ENCODE assay signal across 17 cellular contexts in the genomic region with DNA sequence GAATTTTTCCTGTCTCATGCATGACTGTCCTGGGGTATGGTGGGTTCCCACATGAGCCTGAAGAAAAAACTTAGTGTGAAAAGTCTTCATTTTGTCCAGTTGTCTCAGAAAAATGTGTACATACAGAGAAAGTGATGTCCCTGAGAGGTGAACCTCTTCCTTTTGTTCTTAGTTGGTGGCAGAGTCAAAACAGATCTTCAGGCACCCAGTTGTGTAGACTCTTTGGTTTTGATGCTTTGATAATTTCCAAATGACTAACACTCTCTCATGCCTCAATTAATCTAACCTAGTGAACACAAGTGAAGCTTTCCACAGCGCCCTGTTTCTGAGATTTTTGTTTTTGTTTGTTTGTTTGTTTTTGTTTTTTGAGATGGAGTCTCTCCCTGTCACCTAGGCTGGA.
"Had no signal": no experiment of that assay in that cellular context is flagged by ENCODE, and none has a peak within 500 bp of the region (broad histone marks: within the 10 kb centered on the region; RNA-seq: fewer than 3 reads in every experiment).

No MANE protein-coding gene starts in this region.

- H3K27ac ChIP-seq: colonic mucosa, hepatocyte, prostate gland, skin epidermis, tibial nerve, vagina had no signal

- H3K4me1 ChIP-seq: colonic mucosa, prostate gland, tibial nerve, vagina had no signal

- H3K4me3 ChIP-seq: colonic mucosa, hepatocyte, prostate gland, skin epidermis, tibial nerve, vagina had no signal

- H3K36me3 ChIP-seq: colonic mucosa, prostate gland, tibial nerve, vagina had no signal

- H2AFZ ChIP-seq: hepatocyte had no signal

- H3K79me2 ChIP-seq: hepatocyte had no signal

- FAIRE-seq: keratinocyte had no signal

- H3K27me3 ChIP-seq: colonic mucosa, hepatocyte, tibial nerve, vagina had no signal

- ATAC-seq: esophagus mucosa, left lobe of liver, right cardiac atrium had no signal

- H3K4me2 ChIP-seq: hepatocyte had no signal

- DNase-seq: activated CD4-positive, alpha-beta T cell treated with anti-CD3 and anti-CD28 coated beads, Interleukin-2, amount 50 U/mL, for 1 hour; activated CD8-positive, alpha-beta memory T cell treated with anti-CD3 and anti-CD28 coated beads for 24 hours; activated naive CD8-positive, alpha-beta T cell treated with anti-CD3 and anti-CD28 coated beads for 36 hours; central memory CD4-positive, alpha-beta T cell; colonic mucosa; midbrain; right cardiac atrium; stimulated activated CD4-positive, alpha-beta T cell treated with anti-CD3 and anti-CD28 coated beads, Interleukin-4, amount 100 ng/mL, for 24 hours; stimulated activated naive CD4-positive, alpha-beta T cell had no signal

- H3K9me3 ChIP-seq: colonic mucosa, prostate gland, tibial nerve, vagina had no signal
